Comparison of ENCODE assay signal across 8 cellular contexts in genomic region chr4:16227462-16227868, GRCh38. TPM values are rescaled to one million over a fixed set of nuclear protein-coding genes. Genes with fewer than 3 reads are reported as not detected.
DNase-seq lines count a peak whose midpoint lies in the region; FAIRE-seq and TF ChIP-seq lines count a peak whose summit lies in the region.

No MANE protein-coding gene starts in this region.

- peak overlapping the region; percentile 83 for H2AFZ ChIP-seq in parathyroid adenoma

- no peak for FAIRE-seq in H54 (lab: Jason Lieb, UNC)

- H3K79me2 ChIP-seq in parathyroid adenoma, result peaks cover 14% of the 10 kb centered on the region

- H3K9me3 Mint-ChIP-seq in activated naive CD8-positive, alpha-beta T cell treated with anti-CD3 and anti-CD28 coated beads for 36 hours, result no peaks in the 10 kb centered on the region

- H3K36me3 ChIP-seq in cardiac muscle cell (no peaks in the 10 kb centered on the region), parathyroid adenoma (ENCODE audit: control insufficient read depth, insufficient read depth, low read length) (no peaks in the 10 kb centered on the region)

- H3K27me3 Mint-ChIP-seq in activated naive CD8-positive, alpha-beta T cell treated with anti-CD3 and anti-CD28 coated beads for 36 hours, result no peaks in the 10 kb centered on the region

- H3K4me2 ChIP-seq in parathyroid adenoma (ENCODE audit: low read length), result peak overlapping the region; percentile 85

- H3K9me3 ChIP-seq in cardiac muscle cell (ENCODE audit: low read depth) (no peaks in the 10 kb centered on the region), parathyroid adenoma (ENCODE audit: control insufficient read depth, low read length) (no peaks in the 10 kb centered on the region)

- no peaks in the 10 kb centered on the region for H3K27me3 ChIP-seq in cardiac muscle cell
- H3K27me3 ChIP-seq in parathyroid adenoma (ENCODE audit: control insufficient read depth, insufficient read depth, low read length), result no peaks in the 10 kb centered on the region

- no peak for TF ChIP-seq POLR2A in H54 (IDR thresholded peaks at IDR 0.05; ENCODE audit: low read depth, low read length)

- H3K27ac ChIP-seq in cardiac muscle cell (peak overlapping the region; percentile 98), parathyroid adenoma (peak overlapping the region; percentile 71)

- peaks cover 18% of the 10 kb centered on the region for H3K36me3 Mint-ChIP-seq in activated naive CD8-positive, alpha-beta T cell treated with anti-CD3 and anti-CD28 coated beads for 36 hours

- H3K4me1 ChIP-seq in cardiac muscle cell (ENCODE audit: low read depth) (peaks cover 21% of the 10 kb centered on the region), parathyroid adenoma (peaks cover 16% of the 10 kb centered on the region)

- peaks cover 59% of the 10 kb centered on the region for H3K4me1 Mint-ChIP-seq in activated naive CD8-positive, alpha-beta T cell treated with anti-CD3 and anti-CD28 coated beads for 36 hours

- H3K9ac ChIP-seq in parathyroid adenoma, result peak overlapping the region; percentile 15

- DNase-seq in DMS53 (lab: John Stamatoyannopoulos, UW) (peak; percentile 47), DMS53 treated with DMSO at 0.1 percent for 48 hours (lab: John Stamatoyannopoulos, UW; ENCODE audit: unreplicated experiment) (no peak), KBM-7 (peak; percentile 49), cardiac muscle cell (ENCODE audit: low read depth in 1 of 2, low spot score in 1 of 2) (peak; percentile 44 to 59), NCI-H1105 (lab: John Stamatoyannopoulos, UW) (no peak), H54 (ENCODE audit: insufficient read length, low spot score) (no peak)
- DNase-seq in activated naive CD8-positive, alpha-beta T cell treated with anti-CD3 and anti-CD28 coated beads for 36 hours, result no peak

- peak overlapping the region; percentile 93 for H3K4me3 Mint-ChIP-seq in activated naive CD8-positive, alpha-beta T cell treated with anti-CD3 and anti-CD28 coated beads for 36 hours

- peak overlapping the region; percentile 98 for H3K27ac Mint-ChIP-seq in activated naive CD8-positive, alpha-beta T cell treated with anti-CD3 and anti-CD28 coated beads for 36 hours

- peak overlapping the region; percentile 72 for H3K4me3 ChIP-seq in cardiac muscle cell
- peak overlapping the region; percentile 73 for H3K4me3 ChIP-seq in parathyroid adenoma (ENCODE audit: low read depth, low read length)

- no peak for TF ChIP-seq CTCF in cardiac muscle cell (IDR thresholded peaks at IDR 0.05; ENCODE audit: low read depth, low read length)
- TF ChIP-seq CTCF in parathyroid adenoma (IDR thresholded peaks at IDR 0.05), result no peak

- in situ Hi-C loops in KBM-7 (cut with MboI; ENCODE audit: low pct_unique_long_range_greater_than_20kb, low sequenced_read_pairs), result no loop called here

RNA-seq across cellular contexts. Expression of gene TAPT1, which starts 1.2 kb away (rescaled TPM):
- 10 to 100 TPM; 28.5 to 31.3 TPM for total RNA-seq in activated naive CD8-positive, alpha-beta T cell treated with anti-CD3 and anti-CD28 coated beads for 36 hours
- 7.5 and 9.8 TPM in 2 replicates for total RNA-seq in cardiac muscle cell
- 16.9 and 25.7 TPM in 2 replicates for polyA plus RNA-seq in cardiac muscle cell

Comparison
In these comparisons a context has a peak if more than half of its experiments do, and no peak if none do; other contexts are left out.
1. DNase-seq: peak in DMS53 (single experiment), KBM-7 (single experiment) and cardiac muscle cell (2 of 2); none in DMS53 treated with DMSO at 0.1 percent for 48 hours (single experiment), activated naive CD8-positive, alpha-beta T cell treated with anti-CD3 and anti-CD28 coated beads for 36 hours (single experiment), NCI-H1105 (single experiment) and H54 (single experiment).